Comparison of ENCODE assay signal across 12 cellular contexts in genomic region chr1:12150456-12151200, GRCh38. TPM values are rescaled to one million over a fixed set of nuclear protein-coding genes. Genes with fewer than 3 reads are reported as not detected.
A peak's percentile ranks its signal among the peaks of the same experiment; 100 is the strongest.
DNase-seq lines count a peak whose midpoint lies in the region; ATAC-seq and TF ChIP-seq lines count a peak whose summit lies in the region.
"Had no signal": no experiment of that assay in that cellular context is flagged by ENCODE, and none has a peak within 500 bp of the region (broad histone marks: within the 10 kb centered on the region; RNA-seq: fewer than 3 reads in every experiment).

No MANE protein-coding gene starts in this region.

- H3K4me3 ChIP-seq in right atrium auricular region (no peak overlapping the region), liver (ENCODE audit: low read depth in 1 of 3, low read length in 3 of 3) (no peak overlapping the region), aorta (ENCODE audit: low read length in 2 of 2) (no peak overlapping the region)

- H3K9me3 Mint-ChIP-seq in activated CD8-positive, alpha-beta T cell treated with anti-CD3 and anti-CD28 coated beads for 36 hours, result peaks cover 19% of the 10 kb centered on the region

- no peak overlapping the region for H3K9ac ChIP-seq in liver (ENCODE audit: low read depth in 1 of 2, low read length in 2 of 2)

- WGBS in liver, result 78% methylated on average over 9 of the region's 9 CpGs
- WGBS in aorta, 2 donors, result 88 to 89% methylated on average over 9 of the region's 9 CpGs

- H3K36me3 Mint-ChIP-seq in activated CD8-positive, alpha-beta T cell treated with anti-CD3 and anti-CD28 coated beads for 36 hours (ENCODE audit: low read depth), result peaks cover 29% of the 10 kb centered on the region

- intact Hi-C loops in Right ventricle myocardium superior (cut with DNase I), result no loop called here
- intact Hi-C loops in activated CD8-positive, alpha-beta T cell treated with anti-CD3 and anti-CD28 coated beads for 36 hours (cut with micrococcal nuclease), result no loop called here
- intact Hi-C loops in aorta (cut with DNase I), result no loop called here

- no peaks in the 10 kb centered on the region for H3K27me3 Mint-ChIP-seq in activated CD8-positive, alpha-beta T cell treated with anti-CD3 and anti-CD28 coated beads for 36 hours

- H3K4me1 ChIP-seq in right atrium auricular region (peaks cover 0 to 32% of the 10 kb centered on the region in 2 donors), liver (ENCODE audit: control insufficient read depth in 4 of 4, insufficient read depth in 4 of 4, low read length in 3 of 4) (peaks cover 6 to 24% (median 10%) of the 10 kb centered on the region in 4 donors), aorta (ENCODE audit: control insufficient read depth in 1 of 2, insufficient read depth in 2 of 2, low read length in 2 of 2) (no peaks in the 10 kb centered on the region)

- DNase-seq in Right ventricle myocardium superior (no peak), right atrium auricular region (ENCODE audit: low spot score) (no peak), aorta (no peak), 8988T (no peak), DMS53 (lab: John Stamatoyannopoulos, UW) (no peak)
- peak; percentile 39 for DNase-seq in activated CD8-positive, alpha-beta T cell treated with anti-CD3 and anti-CD28 coated beads for 36 hours
- DNase-seq: Karpas-422, PC-3 had no signal

- ATAC-seq in Right ventricle myocardium superior (ENCODE audit: poor library complexity) (peak; percentile 48), aorta (ENCODE audit: low FRiP score) (peak; percentile 34), GM19351 (IDR thresholded peaks at IDR 0.05; ENCODE audit: unreplicated experiment) (no peak)
- ATAC-seq in activated CD8-positive, alpha-beta T cell treated with anti-CD3 and anti-CD28 coated beads for 36 hours, result peak; percentile 62
- ATAC-seq: PC-3, sciatic nerve had no signal

- POLR2A ChIA-PET in activated CD8-positive, alpha-beta T cell treated with anti-CD3 and anti-CD28 coated beads for 36 hours (lab: Charles Lee), result interaction anchor here (0.8 to 4.6 kb wide), 11 partner anchors 9 to 454 kb away, joined by 3 to 24 read pairs (median 4); partner anchors contain the start of gene TNFRSF1B

- CTCF ChIA-PET in activated CD8-positive, alpha-beta T cell treated with anti-CD3 and anti-CD28 coated beads for 36 hours (lab: Charles Lee), result interaction anchor here (0.8 to 2.9 kb wide), 8 partner anchors 11 to 60 kb away, joined by 3 to 30 read pairs (median 4); partner anchors contain the start of gene TNFRSF1B

- H3K27ac Mint-ChIP-seq in activated CD8-positive, alpha-beta T cell treated with anti-CD3 and anti-CD28 coated beads for 36 hours, result peak overlapping the region; percentile 93

- TF ChIP-seq RAD21 in liver (IDR thresholded peaks at IDR 0.05), result no peak

- no peak for TF ChIP-seq CTCF in right atrium auricular region (IDR thresholded peaks at IDR 0.05)
- no peak for TF ChIP-seq CTCF in activated CD8-positive, alpha-beta T cell treated with anti-CD3 and anti-CD28 coated beads for 36 hours (IDR thresholded peaks at IDR 0.05)
- TF ChIP-seq CTCF in liver (IDR thresholded peaks at IDR 0.05; ENCODE audit: low read depth, low read length, missing input control), result no peak

- H3K9me3 ChIP-seq in right atrium auricular region, result peaks cover 0 to 7% of the 10 kb centered on the region in 2 donors
- H3K9me3 ChIP-seq in liver (ENCODE audit: control insufficient read depth in 4 of 4, low read length in 3 of 4), result no peaks in the 10 kb centered on the region
- H3K9me3 ChIP-seq in aorta (ENCODE audit: control insufficient read depth, low read length), result no peaks in the 10 kb centered on the region

- H3K27me3 ChIP-seq in right atrium auricular region (no peaks in the 10 kb centered on the region), liver (ENCODE audit: control insufficient read depth in 4 of 4, insufficient read depth in 4 of 4, low read length in 3 of 4) (no peaks in the 10 kb centered on the region), aorta (ENCODE audit: control insufficient read depth in 1 of 2, insufficient read depth in 2 of 2, low read length in 1 of 2) (no peaks in the 10 kb centered on the region)

- H3K36me3 ChIP-seq in right atrium auricular region (no peaks in the 10 kb centered on the region), liver (ENCODE audit: control insufficient read depth in 4 of 4, insufficient read depth in 3 of 4, low read depth in 1 of 4, low read length in 3 of 4) (no peaks in the 10 kb centered on the region), aorta (ENCODE audit: control insufficient read depth in 1 of 2, insufficient read depth in 2 of 2, low read length in 1 of 2) (no peaks in the 10 kb centered on the region)

- peaks cover 87% of the 10 kb centered on the region for H3K4me1 Mint-ChIP-seq in activated CD8-positive, alpha-beta T cell treated with anti-CD3 and anti-CD28 coated beads for 36 hours (ENCODE audit: low read depth)

- peak overlapping the region in 1 of 2 donors; percentile 5 for H3K27ac ChIP-seq in right atrium auricular region
- H3K27ac ChIP-seq in liver (ENCODE audit: low read depth in 1 of 2, low read length in 2 of 2), result peak overlapping the region; percentile 61 to 65
- no peak overlapping the region for H3K27ac ChIP-seq in aorta (ENCODE audit: low read depth in 1 of 2, low read length in 2 of 2)
- H3K27ac ChIP-seq: C4-2B had no signal

- peak overlapping the region; percentile 61 for H3K4me3 Mint-ChIP-seq in activated CD8-positive, alpha-beta T cell treated with anti-CD3 and anti-CD28 coated beads for 36 hours

TF ChIP-seq in liver, 16 proteins besides CTCF, POLR2A, EP300 and RAD21:
- TF ChIP-seq HNF4A (conservative IDR thresholded peaks at IDR 0.05), result no peak
- TF ChIP-seq SP1 (IDR thresholded peaks at IDR 0.05), result peak; percentile 9
- TF ChIP-seq TAF1 (conservative IDR thresholded peaks at IDR 0.05), result no peak
- no peak for TF ChIP-seq JUND (IDR thresholded peaks at IDR 0.05)
- no peak for TF ChIP-seq ATF3 (IDR thresholded peaks at IDR 0.05)
- no peak for TF ChIP-seq HNF4G (IDR thresholded peaks at IDR 0.05)
- no peak for TF ChIP-seq GABPA (IDR thresholded peaks at IDR 0.05 in 1 of 2, conservative IDR thresholded peaks at IDR 0.05 in 1 of 2)
- no peak for TF ChIP-seq FOXA2 (IDR thresholded peaks at IDR 0.05)
- peak; percentile 32 for TF ChIP-seq NR2F2 (IDR thresholded peaks at IDR 0.05)
- no peak for TF ChIP-seq RXRA (IDR thresholded peaks at IDR 0.05)
- TF ChIP-seq REST (IDR thresholded peaks at IDR 0.05), result no peak
- TF ChIP-seq MAX (IDR thresholded peaks at IDR 0.05), result no peak
- TF ChIP-seq YY1 (IDR thresholded peaks at IDR 0.05), result no peak
- no peak for TF ChIP-seq FOXA1 (IDR thresholded peaks at IDR 0.05)
- TF ChIP-seq EGR1 (IDR thresholded peaks at IDR 0.05; ENCODE audit: low read depth in 2 of 2), result no peak
- no peak for TF ChIP-seq ZBTB33 (IDR thresholded peaks at IDR 0.05)

RNA-seq across cellular contexts. Expression of gene TNFRSF1B, which starts 16.2 kb away (rescaled TPM):
- total RNA-seq in Right ventricle myocardium superior (13.7 TPM), right atrium auricular region (10 to 100 TPM; 17.0 to 25.6 TPM), liver (10 to 100 TPM; 16.0 to 16.9 TPM), aorta (10 to 100 TPM; 42.1 to 98.5 TPM)
- total RNA-seq in activated CD8-positive, alpha-beta T cell treated with anti-CD3 and anti-CD28 coated beads for 36 hours, result 100 to 1,000 TPM; 173 to 191 TPM
- polyA plus RNA-seq in liver (10 to 100 TPM in 1 of 2 donors, 1 to 10 TPM in 1; 7.2 to 19.6 TPM), aorta (10 to 100 TPM in 1 of 2 donors, 1 to 10 TPM in 1; 5.0 to 12.8 TPM)

Comparison
In these comparisons a context has a peak if more than half of its experiments do, and no peak if none do; other contexts are left out.
1. H3K27ac ChIP-seq: peak in liver (2 of 2); none in aorta (0 of 2).